10 cellular contexts compared by ENCODE assay signal in the genomic region with DNA sequence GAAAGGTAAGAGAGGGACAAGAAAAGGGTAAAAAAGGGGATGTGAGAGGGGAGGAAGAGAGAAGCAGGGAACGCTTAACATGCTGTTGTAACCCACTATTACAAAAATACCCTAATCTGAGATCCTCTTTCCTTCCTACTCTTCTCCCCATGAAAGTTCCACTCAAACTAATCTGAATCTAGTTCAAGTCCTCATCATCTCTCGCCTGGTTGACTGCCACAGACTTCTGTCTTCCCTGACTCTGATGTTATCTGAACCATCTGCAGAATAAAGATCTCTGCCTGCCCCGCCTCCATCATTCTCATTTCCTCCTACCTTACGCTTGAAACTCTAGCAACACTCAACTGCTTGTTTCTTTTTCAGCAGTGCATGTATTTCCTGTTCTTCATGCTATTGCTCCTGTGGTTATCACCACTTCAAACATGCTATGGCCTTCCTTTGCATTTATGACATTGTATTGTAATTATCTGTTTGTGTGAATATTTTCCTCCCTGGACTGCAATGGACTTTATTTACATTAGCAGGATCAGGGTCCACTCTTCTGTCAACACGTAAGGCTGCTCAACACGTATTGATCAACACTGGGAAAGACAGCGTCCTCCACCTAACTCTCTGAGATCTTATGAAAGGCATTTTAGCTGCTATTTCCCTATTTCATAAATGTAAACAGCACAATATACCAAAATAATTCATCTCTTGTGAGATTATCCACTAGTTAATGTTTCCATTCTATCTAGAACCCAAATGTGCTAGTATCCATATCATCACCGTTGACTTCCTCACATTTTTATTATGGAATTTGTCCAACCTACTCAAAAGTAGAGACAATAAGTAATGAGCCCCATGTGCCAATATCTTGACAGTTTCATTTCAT.
DNase-seq lines count a peak whose midpoint lies in the region; ATAC-seq and TF ChIP-seq lines count a peak whose summit lies in the region.
"Had no signal": no experiment of that assay in that cellular context is flagged by ENCODE, and none has a peak within 500 bp of the region (broad histone marks: within the 10 kb centered on the region; RNA-seq: fewer than 3 reads in every experiment).

No MANE protein-coding gene starts in this region.

- peak overlapping the region; percentile 56 for H3K4me3 Mint-ChIP-seq in T-helper 1 cell treated with Interleukin-12 subunit alpha and Interleukin-12 subunit beta and Interleukin-4 antibody, amounts not matched to agents 30 μg/mL and 1 μg/mL, for 36 hours
- peak overlapping the region; percentile 75 to 80 for H3K4me3 Mint-ChIP-seq in stimulated activated naive CD8-positive, alpha-beta T cell treated with anti-CD3 and anti-CD28 coated beads, Interleukin-15, amount 100 ng/mL, for 72 hours

- no peaks in the 10 kb centered on the region for H3K4me1 ChIP-seq in left lung

- H3K4me1 Mint-ChIP-seq in T-helper 1 cell treated with Interleukin-12 subunit alpha and Interleukin-12 subunit beta and Interleukin-4 antibody, amounts not matched to agents 30 μg/mL and 1 μg/mL, for 36 hours (ENCODE audit: low read depth), result peaks cover 14% of the 10 kb centered on the region
- H3K4me1 Mint-ChIP-seq in stimulated activated naive CD8-positive, alpha-beta T cell treated with anti-CD3 and anti-CD28 coated beads, Interleukin-15, amount 100 ng/mL, for 72 hours, result peaks cover 21% of the 10 kb centered on the region

- ATAC-seq in GM18867 (IDR thresholded peaks at IDR 0.05; ENCODE audit: unreplicated experiment) (peak; percentile 99), HG03045 (IDR thresholded peaks at IDR 0.05; ENCODE audit: unreplicated experiment) (peak; percentile 92), esophagus mucosa (peak; percentile 49), left lung (no peak)
- ATAC-seq in stimulated activated naive CD8-positive, alpha-beta T cell treated with anti-CD3 and anti-CD28 coated beads, Interleukin-15, amount 100 ng/mL, for 72 hours, result peak; percentile 92

- intact Hi-C loops in left lung (cut with DNase I), result no loop called here

- H3K4me3 ChIP-seq in left lung, result no peak overlapping the region
- H3K4me3 ChIP-seq: upper lobe of left lung had no signal

- peak overlapping the region; percentile 78 for H3K27ac Mint-ChIP-seq in T-helper 1 cell treated with Interleukin-12 subunit alpha and Interleukin-12 subunit beta and Interleukin-4 antibody, amounts not matched to agents 30 μg/mL and 1 μg/mL, for 36 hours
- peak overlapping the region; percentile 90 to 98 for H3K27ac Mint-ChIP-seq in stimulated activated naive CD8-positive, alpha-beta T cell treated with anti-CD3 and anti-CD28 coated beads, Interleukin-15, amount 100 ng/mL, for 72 hours

- no peaks in the 10 kb centered on the region for H3K36me3 ChIP-seq in left lung
- H3K36me3 ChIP-seq: upper lobe of left lung had no signal

- peaks cover 13% of the 10 kb centered on the region for H3K9me3 Mint-ChIP-seq in T-helper 1 cell treated with Interleukin-12 subunit alpha and Interleukin-12 subunit beta and Interleukin-4 antibody, amounts not matched to agents 30 μg/mL and 1 μg/mL, for 36 hours
- peaks cover 5 to 8% of the 10 kb centered on the region in 2 donors for H3K9me3 Mint-ChIP-seq in stimulated activated naive CD8-positive, alpha-beta T cell treated with anti-CD3 and anti-CD28 coated beads, Interleukin-15, amount 100 ng/mL, for 72 hours

- no peak for TF ChIP-seq CTCF in left lung (IDR thresholded peaks at IDR 0.05)

- no peaks in the 10 kb centered on the region for H3K27me3 ChIP-seq in left lung
- H3K27me3 ChIP-seq: upper lobe of left lung had no signal

- no peaks in the 10 kb centered on the region for H3K27me3 Mint-ChIP-seq in T-helper 1 cell treated with Interleukin-12 subunit alpha and Interleukin-12 subunit beta and Interleukin-4 antibody, amounts not matched to agents 30 μg/mL and 1 μg/mL, for 36 hours (ENCODE audit: low read depth)
- no peaks in the 10 kb centered on the region for H3K27me3 Mint-ChIP-seq in stimulated activated naive CD8-positive, alpha-beta T cell treated with anti-CD3 and anti-CD28 coated beads, Interleukin-15, amount 100 ng/mL, for 72 hours

- peaks cover 0 to 4% of the 10 kb centered on the region in 2 donors for H3K9me3 ChIP-seq in left lung
- H3K9me3 ChIP-seq: upper lobe of left lung had no signal

- H3K36me3 Mint-ChIP-seq in T-helper 1 cell treated with Interleukin-12 subunit alpha and Interleukin-12 subunit beta and Interleukin-4 antibody, amounts not matched to agents 30 μg/mL and 1 μg/mL, for 36 hours (ENCODE audit: low read depth), result peaks cover 2% of the 10 kb centered on the region

- DNase-seq in stimulated activated naive CD8-positive, alpha-beta T cell treated with anti-CD3 and anti-CD28 coated beads, Interleukin-15, amount 100 ng/mL, for 72 hours, result peak; percentile 21 to 29
- DNase-seq in left lung, result no peak
- no peak for DNase-seq in NCI-H1092 treated with DMSO at 0.1 percent for 48 hours (lab: John Stamatoyannopoulos, UW)
- DNase-seq in cerebellum (ENCODE audit: low spot score), result no peak
- DNase-seq: upper lobe of left lung had no signal

- no peak overlapping the region for H3K27ac ChIP-seq in left lung
- H3K27ac ChIP-seq: HL-60, upper lobe of left lung had no signal

Comparison
In these comparisons a context has a peak if more than half of its experiments do, and no peak if none do; other contexts are left out.
1. DNase-seq: peak in stimulated activated naive CD8-positive, alpha-beta T cell treated with anti-CD3 and anti-CD28 coated beads, Interleukin-15, amount 100 ng/mL, for 72 hours (2 of 2); none in left lung (0 of 2), NCI-H1092 treated with DMSO at 0.1 percent for 48 hours (single experiment) and cerebellum (single experiment).